11 cellular contexts compared by ENCODE assay signal in genomic region chr6:84762220-84762940, GRCh38. TPM values are rescaled to one million over a fixed set of nuclear protein-coding genes. Genes with fewer than 3 reads are reported as not detected.
DNase-seq lines count a peak whose midpoint lies in the region; ATAC-seq, FAIRE-seq and TF ChIP-seq lines count a peak whose summit lies in the region.
"Had no signal": no experiment of that assay in that cellular context is flagged by ENCODE, and none has a peak within 500 bp of the region (broad histone marks: within the 10 kb centered on the region; RNA-seq: fewer than 3 reads in every experiment).

No MANE protein-coding gene starts in this region.

- CTCF ChIA-PET in endothelial cell of umbilical vein (lab: Charles Lee): interaction anchor here (0.8 to 5.5 kb wide), 33 partner anchors 10 to 903 kb away, joined by 3 to 74 read pairs (median 6); partner anchors contain the start of genes CEP162 and CYB5R4

- peaks cover 57% of the 10 kb centered on the region for H3K79me2 ChIP-seq in endothelial cell of umbilical vein (ENCODE audit: control insufficient read depth, insufficient read depth, low read length)

- POLR2A ChIA-PET in endothelial cell of umbilical vein (lab: Charles Lee): interaction anchor here (0.8 to 1.5 kb wide), 2 partner anchors 12 to 336 kb away, joined by 3 to 5 read pairs; no protein-coding TSS in a partner anchor

- no peaks in the 10 kb centered on the region for H4K20me1 ChIP-seq in endothelial cell of umbilical vein (replicated peaks; ENCODE audit: control insufficient read depth, extremely low read depth, insufficient read depth, low read length)

- H3K9me1 ChIP-seq in endothelial cell of umbilical vein (replicated peaks; ENCODE audit: control insufficient read depth, extremely low read depth, insufficient read depth, low read length): no peaks in the 10 kb centered on the region

- ATAC-seq in GM19467 (IDR thresholded peaks at IDR 0.05; ENCODE audit: unreplicated experiment) (no peak), natural killer cell (no peak), GM21786 (IDR thresholded peaks at IDR 0.05; ENCODE audit: unreplicated experiment) (no peak)

- H2AFZ ChIP-seq in endothelial cell of umbilical vein (ENCODE audit: low read depth, low read length): peak overlapping the region; percentile 87

- H3K27me3 Mint-ChIP-seq in natural killer cell (ENCODE audit: low read depth in 2 of 2): peaks cover 38 to 41% of the 10 kb centered on the region in 2 donors

- no peaks in the 10 kb centered on the region for H3K9me3 ChIP-seq in endothelial cell of umbilical vein (replicated peaks; ENCODE audit: control insufficient read depth, insufficient read depth, low read length)

- H3K4me3 Mint-ChIP-seq in natural killer cell: no peak overlapping the region

- intact Hi-C loops in endothelial cell of umbilical vein (cut with micrococcal nuclease) (loop anchor here (1.0 to 10.0 kb wide), 6 partner anchors 95 to 912 kb away; partner anchors contain the start of gene SYNCRIP), natural killer cell (cut with micrococcal nuclease) (no loop called here)

- TF ChIP-seq CTCF in AG10803 (conservative IDR thresholded peaks at IDR 0.05; ENCODE audit: low read length) (peak; percentile 54), endothelial cell of umbilical vein (IDR thresholded peaks at IDR 0.05; ENCODE audit: extremely low read depth in 1 of 2, insufficient read depth in 1 of 2, low read depth in 1 of 2, low read length in 2 of 2) (peak; percentile 32 to 51), natural killer cell (IDR thresholded peaks at IDR 0.05) (no peak)

- no TSS peak for BruUV-seq in endothelial cell of umbilical vein (replicated peaks; lab: Mats Ljungman, UMichigan)

- no peak for TF ChIP-seq POLR2A in endothelial cell of umbilical vein (IDR thresholded peaks at IDR 0.05; ENCODE audit: low read depth, low read length)

- H3K4me2 ChIP-seq in endothelial cell of umbilical vein (ENCODE audit: insufficient read depth, low read length): peak overlapping the region; percentile 97

- peaks cover 14% of the 10 kb centered on the region for H3K36me3 Mint-ChIP-seq in natural killer cell

- no peak overlapping the region for H3K27ac Mint-ChIP-seq in natural killer cell

- H3K27me3 ChIP-seq in endothelial cell of umbilical vein (ENCODE audit: control insufficient read depth in 2 of 2, insufficient read depth in 2 of 2, low read length in 2 of 2): peaks cover 15 to 17% of the 10 kb centered on the region in 2 experiments

- peak overlapping the region; percentile 84 for H3K9ac ChIP-seq in endothelial cell of umbilical vein (replicated peaks; ENCODE audit: extremely low read depth, insufficient read depth, low read length)

- dilution Hi-C loops in endothelial cell of umbilical vein (cut with MboI; ENCODE audit: extremely low pct_ligation_motif_present, low sequenced_read_pairs): no loop called here

- DNase-seq in AG10803 (ENCODE audit: low read depth) (peak; percentile 64), NCI-H146 treated with DMSO at 0.1 percent for 48 hours (lab: John Stamatoyannopoulos, UW; ENCODE audit: unreplicated experiment) (peak; percentile 43), endothelial cell of umbilical vein (ENCODE audit: low read depth, low spot score) (peak; percentile 74), myocyte (ENCODE audit: low read depth) (peak; percentile 76), natural killer cell (no peak), SKM-1 treated with dmso at 0.1 percent for 144 hours (lab: John Stamatoyannopoulos, UW; ENCODE audit: unreplicated experiment) (no peak)
- DNase-seq: activated gamma-delta T cell treated with Interleukin-2 at 50 U/mL for 16 hours, DMS153 had no signal

- no peak for FAIRE-seq in endothelial cell of umbilical vein (lab: Jason Lieb, UNC)

- no peaks in the 10 kb centered on the region for H3K4me1 Mint-ChIP-seq in natural killer cell

- peaks cover 0 to 5% of the 10 kb centered on the region in 2 donors for H3K9me3 Mint-ChIP-seq in natural killer cell

- peaks cover 0 to 7% of the 10 kb centered on the region in 2 experiments for H3K36me3 ChIP-seq in endothelial cell of umbilical vein (ENCODE audit: control insufficient read depth in 2 of 2, extremely low read depth in 1 of 2, insufficient read depth in 2 of 2, low read length in 2 of 2)

- peaks cover 38% of the 10 kb centered on the region for H3K4me1 ChIP-seq in endothelial cell of umbilical vein (ENCODE audit: control insufficient read depth, extremely low read depth, insufficient read depth, low read length)

- H3K4me3 ChIP-seq in AG10803 (ENCODE audit: low read length) (peak overlapping the region; percentile 73), endothelial cell of umbilical vein (replicated peaks in 1 of 3; ENCODE audit: insufficient read depth in 1 of 3, low read depth in 1 of 3, low read length in 3 of 3) (peak overlapping the region; percentile 63 to 95 (median 68))
- H3K4me3 ChIP-seq: lung had no signal

- H3K27ac ChIP-seq in endothelial cell of umbilical vein (ENCODE audit: insufficient read depth, low read depth, low read length): peak overlapping the region; percentile 79

TF ChIP-seq in endothelial cell of umbilical vein, 7 proteins besides CTCF, POLR2A, EP300 and RAD21:
- TF ChIP-seq POLR2AphosphoS5 (IDR thresholded peaks at IDR 0.05; ENCODE audit: insufficient read depth, low read depth, low read length) (no peak), EZH2 (IDR thresholded peaks at IDR 0.05; ENCODE audit: borderline replicate concordance, low read depth, low read length, severe bottlenecking) (no peak), FOS (IDR thresholded peaks at IDR 0.05; ENCODE audit: borderline replicate concordance, insufficient read depth, low read length) (no peak), MYC (IDR thresholded peaks at IDR 0.05; ENCODE audit: low read depth, low read length) (no peak), MAX (IDR thresholded peaks at IDR 0.05; ENCODE audit: insufficient read depth, insufficient read length) (no peak), JUN (IDR thresholded peaks at IDR 0.05; ENCODE audit: borderline replicate concordance, insufficient read depth, insufficient read length, low read depth) (no peak), GATA2 (IDR thresholded peaks at IDR 0.05; ENCODE audit: insufficient read depth, insufficient read length, low read depth, low read length) (no peak)

RNA-seq across cellular contexts. Expression of gene TBX18, which starts 2.0 kb away (rescaled TPM):
- total RNA-seq in endothelial cell of umbilical vein (28.4 and 35.3 TPM in 2 replicates), myocyte (22.6 and 26.7 TPM in 2 replicates), natural killer cell (not detected)
- polyA plus RNA-seq in endothelial cell of umbilical vein: 60.5 and 61.8 TPM in 2 replicates
- 41.4 and 42.6 TPM in 2 replicates for polyA plus RNA-seq in endothelial cell of umbilical vein (2011; cell fraction: cytosol; rRNA removed)
- 128 and 152 TPM in 2 replicates for polyA plus RNA-seq in endothelial cell of umbilical vein (2011; cell fraction: nucleus; rRNA removed)
- 26.0 and 31.4 TPM in 2 replicates for polyA plus RNA-seq in endothelial cell of umbilical vein (2012)
- polyA minus RNA-seq in endothelial cell of umbilical vein: 124 and 125 TPM in 2 replicates
- polyA minus RNA-seq in endothelial cell of umbilical vein (2011; cell fraction: cytosol; rRNA and poly(A)+ RNA removed): not detected
- polyA minus RNA-seq in endothelial cell of umbilical vein (2011; cell fraction: nucleus; rRNA and poly(A)+ RNA removed): 147 and 151 TPM in 2 replicates
- polyA plus RNA-seq in myocyte (2012): 8.3 TPM

Comparison
In these comparisons a context has a peak if more than half of its experiments do, and no peak if none do; other contexts are left out.
1. DNase-seq: peak in AG10803 (single experiment), NCI-H146 treated with DMSO at 0.1 percent for 48 hours (single experiment), endothelial cell of umbilical vein (single experiment) and myocyte (single experiment); none in natural killer cell (single experiment) and SKM-1 treated with dmso at 0.1 percent for 144 hours (single experiment).
2. RNA of gene TBX18, which starts 2.0 kb away (total RNA-seq): 28.4 to 35.3 TPM in endothelial cell of umbilical vein and 22.6 to 26.7 TPM in myocyte; not detected in natural killer cell; every median in the first group is over 10 times any median in the second.